8 cellular contexts compared by ENCODE assay signal in genomic region chr6:73652637-73653570, GRCh38. TPM values are rescaled to one million over a fixed set of nuclear protein-coding genes. Genes with fewer than 3 reads are reported as not detected.
DNase-seq lines count a peak whose midpoint lies in the region; ATAC-seq lines count a peak whose summit lies in the region.

No MANE protein-coding gene starts in this region.

- ATAC-seq in GM18909 (IDR thresholded peaks at IDR 0.05; ENCODE audit: poor library complexity, unreplicated experiment) (peak; percentile 58), HG03196 (IDR thresholded peaks at IDR 0.05; ENCODE audit: unreplicated experiment) (peak; percentile 45), left lobe of liver (peak; percentile 59)

- DNase-seq in AG20443 (ENCODE audit: low spot score) (peak; percentile 73), NCI-H446 treated with DMSO at 0.1 percent for 48 hours (lab: John Stamatoyannopoulos, UW) (peak; percentile 2), dedifferentiated amniotic fluid mesenchymal stem cell (ENCODE audit: extremely low spot score) (peak; percentile 52), left lobe of liver (ENCODE audit: low spot score) (peak; percentile 75)
- peak; percentile 31 to 40 for DNase-seq in activated CD4-positive, alpha-beta T cell treated with anti-CD3 and anti-CD28 coated beads for 24 hours (ENCODE audit: low read depth in 2 of 2)
- DNase-seq in stimulated activated CD4-positive, alpha-beta T cell treated with anti-CD3 and anti-CD28 coated beads, Interleukin-4, amount 100 ng/mL, for 24 hours: peak; percentile 66

RNA-seq across cellular contexts. Expression of gene SLC17A5, which starts 0.9 kb away (rescaled TPM):
- 10.0 TPM for total RNA-seq in left lobe of liver

RNA-seq across cellular contexts. Expression of gene CD109, which starts 43.1 kb away (rescaled TPM):
- 0.33 TPM for total RNA-seq in left lobe of liver

Comparison
In these comparisons a context has a peak if more than half of its experiments do, and no peak if none do; other contexts are left out.
1. Peak in every context shown above with its lines: DNase-seq and ATAC-seq.
2. DNase-seq: peak in every context shown above with its lines; median percentile 75 in left lobe of liver; 73 in AG20443; 66 in stimulated activated CD4-positive, alpha-beta T cell treated with anti-CD3 and anti-CD28 coated beads, Interleukin-4, amount 100 ng/mL, for 24 hours; 52 in dedifferentiated amniotic fluid mesenchymal stem cell; 36 in activated CD4-positive, alpha-beta T cell treated with anti-CD3 and anti-CD28 coated beads for 24 hours; 2 in NCI-H446 treated with DMSO at 0.1 percent for 48 hours.